Comparison of ENCODE assay signal across 32 cellular contexts in the genomic region with DNA sequence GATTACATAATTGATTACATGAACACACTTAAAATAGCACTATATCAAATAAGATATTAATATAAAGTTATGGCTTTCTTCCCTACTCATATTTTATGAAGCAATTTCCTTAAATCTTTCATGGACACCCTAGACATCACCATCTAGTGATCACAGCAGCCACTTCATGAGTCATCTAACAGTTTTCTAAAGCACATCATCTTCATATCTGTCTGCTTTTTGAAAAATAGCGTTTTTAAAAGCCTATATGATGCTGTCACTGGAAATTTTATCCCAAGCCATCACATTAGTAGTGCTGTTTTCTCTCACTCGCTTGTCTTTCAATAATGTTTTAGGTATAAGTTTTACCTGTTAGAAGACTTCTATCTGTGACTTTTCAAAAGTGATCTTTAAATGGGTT.
"Had no signal": no experiment of that assay in that cellular context is flagged by ENCODE, and none has a peak within 500 bp of the region (broad histone marks: within the 10 kb centered on the region; RNA-seq: fewer than 3 reads in every experiment).

No MANE protein-coding gene starts in this region.

- H3K4me3 ChIP-seq: adrenal gland, ascending aorta, body of pancreas, breast epithelium, cardiac muscle cell had no signal

- H3K4me1 ChIP-seq: adrenal gland, ascending aorta, body of pancreas, breast epithelium had no signal

- FAIRE-seq: astrocyte, bronchial epithelial cell had no signal

- H3K27ac ChIP-seq: adrenal gland, ascending aorta, body of pancreas, brain microvascular endothelial cell, breast epithelium, cardiac muscle cell had no signal

- DNase-seq: activated effector memory CD4-positive, alpha-beta T cell treated with anti-CD3 and anti-CD28 coated beads, Interleukin-2, amount 50 U/mL, for 16 hours; activated effector memory CD4-positive, alpha-beta T cell treated with Interleukin-2 at 50 U/mL for 16 hours; activated gamma-delta T cell; activated gamma-delta T cell treated with Interleukin-2 at 50 U/mL for 16 hours; activated naive CD4-positive, alpha-beta T cell; activated naive CD4-positive, alpha-beta T cell treated with anti-CD3 and anti-CD28 coated beads for 36 hours; activated naive CD4-positive, alpha-beta T cell treated with anti-CD3 and anti-CD28 coated beads, Interleukin-2, amount 10 ng/mL, durations not matched to agents 7 days and 5 days; activated naive CD4-positive, alpha-beta T cell treated with anti-CD3 and anti-CD28 coated beads, Interleukin-2, amount 50 U/mL, for 16 hours; activated naive CD4-positive, alpha-beta T cell treated with Interleukin-2 at 50 U/mL for 16 hours; activated naive CD8-positive, alpha-beta T cell treated with anti-CD3 and anti-CD28 coated beads for 36 hours; activated naive CD8-positive, alpha-beta T cell treated with anti-CD3 and anti-CD28 coated beads, Interleukin-2, amount 10 ng/mL, durations not matched to agents 7 days and 5 days; activated naive CD8-positive, alpha-beta T cell treated with anti-CD3 and anti-CD28 coated beads, Interleukin-2, amount 50 U/mL, for 24 hours; activated T-cell treated with anti-CD3 and anti-CD28 coated beads, Interleukin-2, amount 50 U/mL, for 4 hours; activated T-cell treated with anti-CD3 and anti-CD28 coated beads, Interleukin-2, amount 50 U/mL, for 48 hours; activated T-cell treated with anti-CD3 and anti-CD28 coated beads, Interleukin-2, amount 50 U/mL, for 72 hours; adrenal gland; amniotic stem cell; amygdala; anterior cingulate cortex; aorta; body of pancreas; brain microvascular endothelial cell; caudate nucleus; central memory CD4-positive, alpha-beta T cell; cerebellar nuclear complex had no signal

- ATAC-seq: activated naive CD4-positive, alpha-beta T cell treated with anti-CD3 and anti-CD28 coated beads, Interleukin-2, amount 50 U/mL, for 72 hours; activated naive CD8-positive, alpha-beta T cell treated with anti-CD3 and anti-CD28 coated beads, Interleukin-2, amount 50 U/mL, for 24 hours; activated T-cell treated with anti-CD3 and anti-CD28 coated beads, Interleukin-2, amount 50 U/mL, for 4 hours; activated T-cell treated with anti-CD3 and anti-CD28 coated beads, Interleukin-2, amount 50 U/mL, for 72 hours; activated T-helper 17 cell treated with anti-CD3 and anti-CD28 coated beads, Interleukin-2, amount 50 U/mL, for 72 hours; body of pancreas had no signal

- H3K27me3 ChIP-seq: adrenal gland, ascending aorta, body of pancreas, brain microvascular endothelial cell, breast epithelium, cardiac muscle cell had no signal

- H3K9me3 ChIP-seq: adrenal gland, ascending aorta, body of pancreas, breast epithelium had no signal

- H3K36me3 ChIP-seq: adrenal gland, ascending aorta, brain microvascular endothelial cell, breast epithelium, cardiac muscle cell had no signal
